ENCODE assay signal across 13 cellular contexts in the genomic region with DNA sequence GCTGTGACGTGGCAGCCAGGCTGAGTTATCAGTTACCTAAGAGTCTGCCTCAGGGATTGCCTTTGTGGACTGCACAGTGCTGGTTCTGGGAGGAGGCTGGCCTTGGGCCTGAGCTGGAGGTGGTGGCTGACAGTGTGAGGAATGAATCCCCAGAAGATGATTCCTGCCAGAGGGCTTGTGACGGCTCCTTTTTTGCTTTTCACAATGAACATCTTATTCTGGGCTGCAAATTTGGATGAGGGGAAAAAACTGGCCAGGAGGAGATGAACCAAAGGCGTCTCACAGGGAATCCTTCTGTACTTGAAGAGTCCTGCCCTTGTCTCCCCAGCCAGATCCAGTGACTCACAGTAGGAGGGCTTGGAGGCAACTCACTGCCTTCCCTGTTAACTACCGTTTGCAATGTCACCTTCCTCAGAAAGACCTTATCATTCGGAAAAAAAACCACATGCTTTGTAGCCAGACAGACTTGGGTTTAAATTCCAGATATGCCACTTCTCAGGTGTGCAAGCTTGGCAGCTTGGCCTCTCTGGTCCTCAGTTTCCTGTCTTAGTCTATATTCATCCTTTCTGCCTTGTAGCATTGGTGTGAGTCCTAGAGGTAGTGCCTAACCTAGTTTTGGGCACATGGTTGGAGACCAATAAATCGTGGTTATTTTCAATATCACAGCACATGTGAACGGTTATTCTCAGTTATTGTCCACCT. TPM values are rescaled to one million over a fixed set of nuclear protein-coding genes. Genes with fewer than 3 reads are reported as not detected.
A peak's percentile ranks its signal among the peaks of the same experiment; 100 is the strongest.
DNase-seq lines count a peak whose midpoint lies in the region; ATAC-seq and TF ChIP-seq lines count a peak whose summit lies in the region.
"Had no signal": no experiment of that assay in that cellular context is flagged by ENCODE, and none has a peak within 500 bp of the region (broad histone marks: within the 10 kb centered on the region; RNA-seq: fewer than 3 reads in every experiment).

No MANE protein-coding gene starts in this region.

- DNase-seq in activated T-cell treated with anti-CD3 and anti-CD28 coated beads, Interleukin-2, amount 50 U/mL, for 24 hours: no peak
- DNase-seq in activated T-cell treated with anti-CD3 and anti-CD28 coated beads for 4 hours (no peak), right atrium auricular region (ENCODE audit: low spot score) (no peak), GM19240 (ENCODE audit: insufficient read length, low spot score) (no peak), NCI-H2196 (lab: John Stamatoyannopoulos, UW; ENCODE audit: unreplicated experiment) (no peak), GM10266 (ENCODE audit: extremely low spot score) (no peak)
- DNase-seq: ACHN; activated CD4-positive, CD25-positive, alpha-beta regulatory T cell treated with anti-CD3 and anti-CD28 coated beads, Interleukin-2, amount 50 U/mL, for 72 hours; NCI-H2107; RPMI8226 had no signal

- H3K27ac ChIP-seq in angular gyrus (ENCODE audit: low read depth, low read length): peak overlapping the region; percentile 1
- peak overlapping the region; percentile 84 to 91 for H3K27ac ChIP-seq in right atrium auricular region

- no peak overlapping the region for H3K4me3 Mint-ChIP-seq in activated T-cell treated with anti-CD3 and anti-CD28 coated beads, Interleukin-2, amount 50 U/mL, for 24 hours
- H3K4me3 Mint-ChIP-seq in stimulated activated memory B cell treated with anti-CD40 and anti-IgM and Interleukin-4, amounts not matched to agents 10 μg/mL and 1 μg/mL and 100 μg/mL, for 72 hours: no peak overlapping the region

- H3K27me3 Mint-ChIP-seq in activated T-cell treated with anti-CD3 and anti-CD28 coated beads, Interleukin-2, amount 50 U/mL, for 24 hours: no peaks in the 10 kb centered on the region
- H3K27me3 Mint-ChIP-seq in stimulated activated memory B cell treated with anti-CD40 and anti-IgM and Interleukin-4, amounts not matched to agents 10 μg/mL and 1 μg/mL and 100 μg/mL, for 72 hours: no peaks in the 10 kb centered on the region

- H3K9me3 ChIP-seq in right atrium auricular region: no peaks in the 10 kb centered on the region

- H3K4me1 ChIP-seq in right atrium auricular region: peaks cover 0 to 57% of the 10 kb centered on the region in 2 donors

- peaks cover 83% of the 10 kb centered on the region for H3K36me3 Mint-ChIP-seq in activated T-cell treated with anti-CD3 and anti-CD28 coated beads, Interleukin-2, amount 50 U/mL, for 24 hours (ENCODE audit: low read depth)
- H3K36me3 Mint-ChIP-seq in stimulated activated memory B cell treated with anti-CD40 and anti-IgM and Interleukin-4, amounts not matched to agents 10 μg/mL and 1 μg/mL and 100 μg/mL, for 72 hours: peaks cover 84% of the 10 kb centered on the region

- ATAC-seq in stimulated activated memory B cell treated with anti-CD40 and anti-IgM and Interleukin-4, amounts not matched to agents 10 μg/mL and 1 μg/mL and 100 μg/mL, for 72 hours: no peak
- ATAC-seq: activated naive CD4-positive, alpha-beta T cell treated with anti-CD3 and anti-CD28 coated beads, Interleukin-2, amount 50 U/mL, for 72 hours had no signal

- peaks cover 11% of the 10 kb centered on the region for H3K9me3 Mint-ChIP-seq in activated T-cell treated with anti-CD3 and anti-CD28 coated beads, Interleukin-2, amount 50 U/mL, for 24 hours
- H3K9me3 Mint-ChIP-seq in stimulated activated memory B cell treated with anti-CD40 and anti-IgM and Interleukin-4, amounts not matched to agents 10 μg/mL and 1 μg/mL and 100 μg/mL, for 72 hours: peaks cover 9% of the 10 kb centered on the region

- peaks cover 78% of the 10 kb centered on the region for H3K4me1 Mint-ChIP-seq in activated T-cell treated with anti-CD3 and anti-CD28 coated beads, Interleukin-2, amount 50 U/mL, for 24 hours (ENCODE audit: low read depth)
- peaks cover 87% of the 10 kb centered on the region for H3K4me1 Mint-ChIP-seq in stimulated activated memory B cell treated with anti-CD40 and anti-IgM and Interleukin-4, amounts not matched to agents 10 μg/mL and 1 μg/mL and 100 μg/mL, for 72 hours

- no peaks in the 10 kb centered on the region for H3K27me3 ChIP-seq in right atrium auricular region

- no peaks in the 10 kb centered on the region for H3K36me3 ChIP-seq in right atrium auricular region

- no peak overlapping the region for H3K4me3 ChIP-seq in right atrium auricular region

- no peak for TF ChIP-seq CTCF in right atrium auricular region (IDR thresholded peaks at IDR 0.05)
- TF ChIP-seq CTCF in GM10266 (IDR thresholded peaks at IDR 0.05; ENCODE audit: control insufficient read depth, insufficient read depth, low read depth, missing control alignments): no peak

- H3K27ac Mint-ChIP-seq in activated T-cell treated with anti-CD3 and anti-CD28 coated beads, Interleukin-2, amount 50 U/mL, for 24 hours: peak overlapping the region; percentile 48
- H3K27ac Mint-ChIP-seq in stimulated activated memory B cell treated with anti-CD40 and anti-IgM and Interleukin-4, amounts not matched to agents 10 μg/mL and 1 μg/mL and 100 μg/mL, for 72 hours: peak overlapping the region; percentile 54

RNA-seq across cellular contexts. Expression of a gene that starts 19.1 kb away (rescaled TPM):
- total RNA-seq in right atrium auricular region: 10 to 100 TPM; 55.1 to 94.3 TPM
